Comparison of ENCODE assay signal across 11 cellular contexts in genomic region chr16:68901910-68902309, GRCh38. TPM values are rescaled to one million over a fixed set of nuclear protein-coding genes. Genes with fewer than 3 reads are reported as not detected.
A peak's percentile ranks its signal among the peaks of the same experiment; 100 is the strongest.
DNase-seq lines count a peak whose midpoint lies in the region; ATAC-seq and TF ChIP-seq lines count a peak whose summit lies in the region.
"Had no signal": no experiment of that assay in that cellular context is flagged by ENCODE, and none has a peak within 500 bp of the region (broad histone marks: within the 10 kb centered on the region; RNA-seq: fewer than 3 reads in every experiment).

No MANE protein-coding gene starts in this region.

- no peak overlapping the region for H3K9ac ChIP-seq in fibroblast of lung (ENCODE audit: insufficient read depth, low read length)

- TF ChIP-seq CTCF in RWPE1 (conservative IDR thresholded peaks at IDR 0.05; ENCODE audit: low read depth), result no peak
- no peak for TF ChIP-seq CTCF in fibroblast of lung (conservative IDR thresholded peaks at IDR 0.05 in 1 of 2, IDR thresholded peaks at IDR 0.05 in 1 of 2; ENCODE audit: low read depth in 1 of 2, low read length in 2 of 2)

- CTCF ChIA-PET in RWPE1 (lab: Yijun Ruan, JAX), result interaction anchor here (0.6 to 1.9 kb wide), 16 partner anchors 10 to 1732 kb away, joined by 3 to 12 read pairs (median 4); partner anchors contain the start of gene HAS3

- no peaks in the 10 kb centered on the region for H3K79me2 ChIP-seq in fibroblast of lung (ENCODE audit: control insufficient read depth, insufficient read depth, low read length)

- no peaks in the 10 kb centered on the region for H3K9me3 ChIP-seq in fibroblast of lung (ENCODE audit: control insufficient read depth, insufficient read depth, low read depth, low read length)

- DNase-seq in DMS 273 (lab: John Stamatoyannopoulos, UW; ENCODE audit: unreplicated experiment), result peak; percentile 20
- no peak for DNase-seq in DMS 273 treated with DMSO at 0.1 percent for 48 hours (lab: John Stamatoyannopoulos, UW)
- peak; percentile 29 for DNase-seq in RWPE1 (ENCODE audit: low spot score)
- peak; percentile 67 to 68 for DNase-seq in fibroblast of lung (ENCODE audit: low read depth in 2 of 2)
- DNase-seq in renal cortical epithelial cell (ENCODE audit: low read depth), result peak; percentile 79
- no peak for DNase-seq in SIG-M5 treated with dmso at 0.1 percent for 504 hours (lab: John Stamatoyannopoulos, UW; ENCODE audit: unreplicated experiment)
- DNase-seq: activated CD4-positive, alpha-beta T cell treated with anti-CD3 and anti-CD28 coated beads, Interleukin-2, amount 50 U/mL, for 1 hour had no signal

- POLR2A ChIA-PET in RWPE1 (lab: Yijun Ruan, JAX; ENCODE audit: low non-redundant PET), result no interaction called here

- H3K27ac ChIP-seq in RWPE1 (no peak overlapping the region), fibroblast of lung (ENCODE audit: insufficient read depth, low read length) (no peak overlapping the region)
- H3K27ac ChIP-seq: 22Rv1 had no signal

- H3K27me3 ChIP-seq in fibroblast of lung (ENCODE audit: control insufficient read depth, insufficient read depth, low read length), result no peaks in the 10 kb centered on the region

- no peak for ATAC-seq in GM18517 (IDR thresholded peaks at IDR 0.05; ENCODE audit: unreplicated experiment)
- no peak for ATAC-seq in HG03039 (IDR thresholded peaks at IDR 0.05; ENCODE audit: unreplicated experiment)
- ATAC-seq: natural killer cell treated with Interleukin-12 subunit alpha and Interleukin-12 subunit beta and Interleukin-15 and Interleukin-18, amount 100 ng/mL, for 72 hours had no signal

- H4K20me1 ChIP-seq in fibroblast of lung (ENCODE audit: control insufficient read depth, extremely low read depth, insufficient read depth, low read length), result no peaks in the 10 kb centered on the region

- no peak overlapping the region for H2AFZ ChIP-seq in fibroblast of lung (ENCODE audit: low read length)

- H3K4me3 ChIP-seq in fibroblast of lung (replicated peaks in 1 of 4; ENCODE audit: control extremely low read depth in 1 of 4, insufficient read depth in 1 of 4, low read depth in 3 of 4, low read length in 4 of 4), result no peak overlapping the region

- H3K4me1 ChIP-seq in fibroblast of lung (ENCODE audit: control insufficient read depth, extremely low read depth, insufficient read depth, low read length), result no peaks in the 10 kb centered on the region

- peaks cover 1% of the 10 kb centered on the region for H3K36me3 ChIP-seq in fibroblast of lung (ENCODE audit: control insufficient read depth, insufficient read depth, low read length)

- peak overlapping the region; percentile 16 for H3K4me2 ChIP-seq in fibroblast of lung (ENCODE audit: extremely low read depth, insufficient read depth, low read length)

RNA-seq across cellular contexts. Expression of gene TANGO6, which starts 58.6 kb away (rescaled TPM):
- 22.6 and 29.9 TPM in 2 replicates for total RNA-seq in fibroblast of lung
- polyA plus RNA-seq in fibroblast of lung, result 6.5 and 8.6 TPM in 2 replicates
- polyA plus RNA-seq in fibroblast of lung (2012), result 6.7 and 10.0 TPM in 2 replicates
- 51.1 and 130 TPM in 2 replicates for polyA minus RNA-seq in fibroblast of lung (ENCODE audit: low replicate concordance)
- total RNA-seq in renal cortical epithelial cell, result 18.1 and 28.5 TPM in 2 replicates

Comparison
In these comparisons a context has a peak if more than half of its experiments do, and no peak if none do; other contexts are left out.
1. DNase-seq: peak in DMS 273 (single experiment), RWPE1 (single experiment), fibroblast of lung (2 of 2) and renal cortical epithelial cell (single experiment); none in DMS 273 treated with DMSO at 0.1 percent for 48 hours (single experiment) and SIG-M5 treated with dmso at 0.1 percent for 504 hours (single experiment).